ENCODE assay signal across 20 cellular contexts in the genomic region with DNA sequence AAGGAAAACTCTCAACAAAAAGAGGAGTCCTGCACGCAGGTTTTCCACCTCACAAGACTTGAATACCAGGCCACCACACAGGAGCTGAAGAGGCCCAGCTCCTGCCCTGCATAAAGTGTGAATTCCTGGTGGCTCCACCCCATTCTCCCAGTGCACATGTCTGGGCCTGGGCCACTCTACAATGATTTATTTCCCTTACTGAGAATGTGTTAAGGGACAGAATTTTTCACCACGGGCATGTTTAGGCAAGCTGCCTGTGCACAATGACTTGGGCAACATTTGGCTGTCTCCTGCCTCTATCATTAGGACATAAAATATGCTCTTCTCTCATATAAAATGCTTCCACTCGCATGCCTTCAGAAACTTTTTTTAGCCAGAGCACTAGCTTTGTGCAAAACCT.
"Had no signal": no experiment of that assay in that cellular context is flagged by ENCODE, and none has a peak within 500 bp of the region (broad histone marks: within the 10 kb centered on the region; RNA-seq: fewer than 3 reads in every experiment).

No MANE protein-coding gene starts in this region.

- H3K4me1 ChIP-seq: body of pancreas, heart left ventricle had no signal

- H3K27ac ChIP-seq: body of pancreas, coronary artery, heart left ventricle had no signal

- H3K27me3 Mint-ChIP-seq: activated naive CD8-positive, alpha-beta T cell treated with anti-CD3 and anti-CD28 coated beads for 36 hours; central memory CD8-positive, alpha-beta T cell; naive thymus-derived CD4-positive, alpha-beta T cell; T-helper 17 cell had no signal

- H3K36me3 ChIP-seq: heart left ventricle had no signal

- H3K4me3 Mint-ChIP-seq: activated CD8-positive, alpha-beta T cell treated with anti-CD3 and anti-CD28 coated beads, Interleukin-2, amount 10 ng/mL, durations not matched to agents 7 days and 5 days; activated naive CD8-positive, alpha-beta T cell treated with anti-CD3 and anti-CD28 coated beads for 36 hours; activated T-cell treated with anti-CD3 and anti-CD28 coated beads, Interleukin-2, amount 50 U/mL, for 72 hours; central memory CD8-positive, alpha-beta T cell; naive thymus-derived CD4-positive, alpha-beta T cell; stimulated activated effector memory CD8-positive, alpha-beta T cell treated with anti-CD3 and anti-CD28 coated beads, Interleukin-12 subunit alpha, Interleukin-12 subunit beta, amount 100 ng/mL, for 72 hours; T-helper 17 cell had no signal

- FAIRE-seq: frontal cortex had no signal

- H3K27ac Mint-ChIP-seq: activated CD8-positive, alpha-beta T cell treated with anti-CD3 and anti-CD28 coated beads, Interleukin-2, amount 10 ng/mL, durations not matched to agents 7 days and 5 days; activated naive CD8-positive, alpha-beta T cell treated with anti-CD3 and anti-CD28 coated beads for 36 hours; activated T-cell treated with anti-CD3 and anti-CD28 coated beads, Interleukin-2, amount 50 U/mL, for 72 hours; naive thymus-derived CD4-positive, alpha-beta T cell; stimulated activated effector memory CD8-positive, alpha-beta T cell treated with anti-CD3 and anti-CD28 coated beads, Interleukin-12 subunit alpha, Interleukin-12 subunit beta, amount 100 ng/mL, for 72 hours; T-helper 17 cell had no signal

- DNase-seq: activated CD4-positive, alpha-beta T cell treated with anti-CD3 and anti-CD28 coated beads for 4 hours; activated CD8-positive, alpha-beta memory T cell treated with anti-CD3 and anti-CD28 coated beads, Interleukin-2, amount 50 U/mL, for 4 hours; activated CD8-positive, alpha-beta T cell treated with anti-CD3 and anti-CD28 coated beads, Interleukin-2, amount 10 ng/mL, durations not matched to agents 7 days and 5 days; activated gamma-delta T cell treated with Interleukin-2 at 50 U/mL for 16 hours; activated naive CD8-positive, alpha-beta T cell treated with anti-CD3 and anti-CD28 coated beads for 36 hours; activated T-cell treated with anti-CD3 and anti-CD28 coated beads, Interleukin-2, amount 50 U/mL, for 72 hours; amygdala; body of pancreas; heart left ventricle; left colon; mucosa of descending colon; naive thymus-derived CD4-positive, alpha-beta T cell; retina; stimulated activated CD4-positive, alpha-beta T cell treated with anti-CD3 and anti-CD28 coated beads, Interleukin-12 subunit alpha, Interleukin-12 subunit beta, amount 100 ng/mL, for 4 hours; stimulated activated CD4-positive, alpha-beta T cell treated with anti-CD3 and anti-CD28 coated beads, Interleukin-2, amount 100 ng/mL, for 24 hours; T-helper 17 cell had no signal

- H3K4me3 ChIP-seq: body of pancreas, coronary artery, heart left ventricle, mucosa of descending colon had no signal

- H3K9me3 ChIP-seq: body of pancreas, heart left ventricle, mucosa of descending colon had no signal

- H3K36me3 Mint-ChIP-seq: activated naive CD8-positive, alpha-beta T cell treated with anti-CD3 and anti-CD28 coated beads for 36 hours; naive thymus-derived CD4-positive, alpha-beta T cell; stimulated activated effector memory CD8-positive, alpha-beta T cell treated with anti-CD3 and anti-CD28 coated beads, Interleukin-12 subunit alpha, Interleukin-12 subunit beta, amount 100 ng/mL, for 72 hours had no signal

- H3K4me1 Mint-ChIP-seq: activated naive CD8-positive, alpha-beta T cell treated with anti-CD3 and anti-CD28 coated beads for 36 hours; central memory CD8-positive, alpha-beta T cell; naive thymus-derived CD4-positive, alpha-beta T cell; stimulated activated effector memory CD8-positive, alpha-beta T cell treated with anti-CD3 and anti-CD28 coated beads, Interleukin-12 subunit alpha, Interleukin-12 subunit beta, amount 100 ng/mL, for 72 hours; T-helper 17 cell had no signal

- H3K9me3 Mint-ChIP-seq: activated naive CD8-positive, alpha-beta T cell treated with anti-CD3 and anti-CD28 coated beads for 36 hours; activated T-cell treated with anti-CD3 and anti-CD28 coated beads, Interleukin-2, amount 50 U/mL, for 72 hours; central memory CD8-positive, alpha-beta T cell had no signal

- H3K27me3 ChIP-seq: body of pancreas, heart left ventricle had no signal
